1 cellular context compared by ENCODE assay signal in genomic region chr12:46661161-46661845, GRCh38.
A peak's percentile ranks its signal among the peaks of the same experiment; 100 is the strongest.
TF ChIP-seq lines count a peak whose summit lies in the region.

No MANE protein-coding gene starts in this region.

TF ChIP-seq in GM12878, 131 proteins besides CTCF, POLR2A, EP300 and RAD21 (continued from another document):
- TF ChIP-seq EED (IDR thresholded peaks at IDR 0.05; ENCODE audit: low read depth) (peak; percentile 67), SPI1 (IDR thresholded peaks at IDR 0.05; ENCODE audit: borderline replicate concordance, insufficient read depth, low read depth, low read length) (no peak), BRCA1 (IDR thresholded peaks at IDR 0.05; ENCODE audit: low read depth, low read length) (no peak), MYC (IDR thresholded peaks at IDR 0.05; ENCODE audit: insufficient read depth, insufficient read length, insufficient replicate concordance, low read length, severe bottlenecking) (no peak), NFXL1 (IDR thresholded peaks at IDR 0.05; ENCODE audit: borderline replicate concordance) (no peak), SMC3 (IDR thresholded peaks at IDR 0.05; ENCODE audit: borderline replicate concordance, low read length) (peak; percentile 90), PML (IDR thresholded peaks at IDR 0.05; ENCODE audit: low read length) (no peak), IKZF2 (IDR thresholded peaks at IDR 0.05) (peak; percentile 25 to 33; a peak in 2 of 4 replicates), RELA (IDR thresholded peaks at IDR 0.05; ENCODE audit: borderline replicate concordance, partially characterized antibody) (no peak), KLF5 (IDR thresholded peaks at IDR 0.05; ENCODE audit: partially characterized antibody) (no peak), FOS (IDR thresholded peaks at IDR 0.05; ENCODE audit: borderline replicate concordance, extremely low read depth, insufficient read length) (no peak), JUNB (IDR thresholded peaks at IDR 0.05) (peak; percentile 65), MXI1 (IDR thresholded peaks at IDR 0.05; ENCODE audit: low read depth, low read length) (no peak)
- TF ChIP-seq, protein P1, sequence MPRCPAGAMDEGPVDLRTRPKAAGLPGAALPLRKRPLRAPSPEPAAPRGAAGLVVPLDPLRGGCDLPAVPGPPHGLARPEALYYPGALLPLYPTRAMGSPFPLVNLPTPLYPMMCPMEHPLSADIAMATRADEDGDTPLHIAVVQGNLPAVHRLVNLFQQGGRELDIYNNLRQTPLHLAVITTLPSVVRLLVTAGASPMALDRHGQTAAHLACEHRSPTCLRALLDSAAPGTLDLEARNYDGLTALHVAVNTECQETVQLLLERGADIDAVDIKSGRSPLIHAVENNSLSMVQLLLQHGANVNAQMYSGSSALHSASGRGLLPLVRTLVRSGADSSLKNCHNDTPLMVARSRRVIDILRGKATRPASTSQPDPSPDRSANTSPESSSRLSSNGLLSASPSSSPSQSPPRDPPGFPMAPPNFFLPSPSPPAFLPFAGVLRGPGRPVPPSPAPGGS (IDR thresholded peaks at IDR 0.05; ENCODE audit: borderline replicate concordance, insufficient read depth, low read depth, low read length, poor library complexity, severe bottlenecking), result no peak
- TF ChIP-seq, protein P2, sequence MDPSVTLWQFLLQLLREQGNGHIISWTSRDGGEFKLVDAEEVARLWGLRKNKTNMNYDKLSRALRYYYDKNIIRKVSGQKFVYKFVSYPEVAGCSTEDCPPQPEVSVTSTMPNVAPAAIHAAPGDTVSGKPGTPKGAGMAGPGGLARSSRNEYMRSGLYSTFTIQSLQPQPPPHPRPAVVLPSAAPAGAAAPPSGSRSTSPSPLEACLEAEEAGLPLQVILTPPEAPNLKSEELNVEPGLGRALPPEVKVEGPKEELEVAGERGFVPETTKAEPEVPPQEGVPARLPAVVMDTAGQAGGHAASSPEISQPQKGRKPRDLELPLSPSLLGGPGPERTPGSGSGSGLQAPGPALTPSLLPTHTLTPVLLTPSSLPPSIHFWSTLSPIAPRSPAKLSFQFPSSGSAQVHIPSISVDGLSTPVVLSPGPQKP (IDR thresholded peaks at IDR 0.05; ENCODE audit: low read depth, low read length), result no peak
